Comparison of ENCODE assay signal across 8 cellular contexts in genomic region chr5:103235891-103236290, GRCh38.
"Had no signal": no experiment of that assay in that cellular context is flagged by ENCODE, and none has a peak within 500 bp of the region (broad histone marks: within the 10 kb centered on the region; RNA-seq: fewer than 3 reads in every experiment).

No MANE protein-coding gene starts in this region.

- H3K4me1 Mint-ChIP-seq: GM23338, H9 had no signal

- ATAC-seq: GM23338, K562 had no signal

- H3K27ac Mint-ChIP-seq: GM23338, H9 had no signal

- H3K4me2 ChIP-seq: GM23338 had no signal

- H3K4me3 Mint-ChIP-seq: GM23338, H9 had no signal

- DNase-seq: H9, HCEC 1CT, IMR-90 had no signal

- FAIRE-seq: H1, H54, HTR-8/SVneo, K562 had no signal

- H3K4me3 ChIP-seq: GM23338, K562 had no signal
